ENCODE assay signal across 7 cellular contexts in the genomic region with DNA sequence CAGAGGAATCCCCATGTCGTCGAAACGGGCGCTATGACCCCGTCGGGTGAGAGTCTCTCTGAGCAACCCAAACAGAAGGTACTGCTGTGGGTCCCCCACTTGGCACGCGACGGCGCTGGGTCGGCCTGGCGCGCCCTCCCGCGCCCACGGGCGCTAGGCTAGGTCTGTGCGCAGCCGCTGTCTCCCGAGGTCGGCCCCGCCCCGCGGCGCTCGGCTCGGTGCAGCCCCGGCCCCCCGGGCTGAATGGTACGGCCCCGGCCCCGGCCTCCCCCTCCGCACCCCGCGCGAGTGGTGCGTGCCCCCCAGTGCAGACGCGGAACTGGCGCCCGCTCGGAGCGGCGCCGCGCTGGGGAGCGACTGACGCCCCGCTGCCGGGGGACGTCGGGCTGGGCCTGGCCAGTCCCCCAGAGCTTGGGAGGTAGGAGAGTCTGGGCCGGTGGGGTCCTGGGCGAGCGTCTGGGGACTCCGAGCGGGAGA. TPM values are rescaled to one million over a fixed set of nuclear protein-coding genes. Genes with fewer than 3 reads are reported as not detected.
DNase-seq lines count a peak whose midpoint lies in the region; ATAC-seq, FAIRE-seq and TF ChIP-seq lines count a peak whose summit lies in the region.

A gene (plus strand): TSS at position 305 of the 477 bp plus-strand sequence.

- FAIRE-seq in GM12878 (lab: Jason Lieb, UNC): no peak

- TF ChIP-seq POLR2A in GM18505 (IDR thresholded peaks at IDR 0.05; ENCODE audit: borderline replicate concordance, extremely low read depth, insufficient read depth, insufficient read length): peak; percentile 90
- TF ChIP-seq POLR2A in GM12878 (IDR thresholded peaks at IDR 0.05; ENCODE audit: low read depth, low read length): peak; percentile 87

- in situ Hi-C loops in GM12878 (cut with MboI): no loop called here

- BruUV-seq in GM12878 (replicated peaks; lab: Mats Ljungman, UMichigan): no TSS peak

- peaks cover 23% of the 10 kb centered on the region for H3K4me1 ChIP-seq in GM12878 (ENCODE audit: control insufficient read depth, insufficient read depth, low read length)
- H3K4me1 ChIP-seq in iPS DF 6.9 (ENCODE audit: control insufficient read depth, insufficient read depth, low read length): peaks cover 6% of the 10 kb centered on the region; the same call in 1 of the 2 replicates

- no peaks in the 10 kb centered on the region for H3K9me3 ChIP-seq in GM12878 (replicated peaks; ENCODE audit: control insufficient read depth, insufficient read depth, low read length)
- no peaks in the 10 kb centered on the region for H3K9me3 ChIP-seq in iPS DF 6.9 (ENCODE audit: control insufficient read depth, insufficient read depth, low read length)

- POLR2A ChIA-PET in GM12878 (lab: Charles Lee): interaction anchor here (1.6 kb wide), 1 partner anchor 21 kb away, joined by 5 read pairs; a partner anchor contains a TSS

- H3K27ac ChIP-seq in GM12878 (ENCODE audit: control insufficient read depth, insufficient read depth) (peak within 1 kb of the TSS; percentile 79), iPS DF 6.9 (ENCODE audit: low read length) (no peak within 1 kb of the TSS)

- under 1% methylated on average over 55 of the region's 57 CpGs for WGBS in GM12878 (ENCODE audit: insufficient coverage, insufficient replicate concordance, low lambda C conversion rate, missing lambda C conversion rate)
- WGBS in iPS DF 6.9 (ENCODE audit: insufficient coverage, insufficient read length): no CpG with 5 or more reads among the region's 57 CpGs

- H4K20me1 ChIP-seq in GM12878 (ENCODE audit: control insufficient read depth, insufficient read depth): no peaks in the 10 kb centered on the region

- intact Hi-C loops in GM12878 (cut with micrococcal nuclease; ENCODE audit: unreplicated experiment): loop anchor here (1.0 to 2.0 kb wide), 3 partner anchors 56 to 139 kb away; a partner anchor contains a TSS

- peak; percentile 74 for ATAC-seq in GM18505 (IDR thresholded peaks at IDR 0.05; ENCODE audit: unreplicated experiment)
- ATAC-seq in HG02852 (IDR thresholded peaks at IDR 0.05; ENCODE audit: unreplicated experiment): peak; percentile 69
- ATAC-seq in GM12878: peak; percentile 91

- TF ChIP-seq CTCF in GM12878 (IDR thresholded peaks at IDR 0.05 in 2 of 3, conservative IDR thresholded peaks at IDR 0.05 in 1 of 3; ENCODE audit: control insufficient read depth in 2 of 3, extremely low read depth in 1 of 3, insufficient read depth in 1 of 3, low read depth in 3 of 3, low read length in 3 of 3): peak in 1 of 3 experiments; percentile 19; a peak in 1 of 6 replicates

- RAD21 ChIA-PET in GM12878 (lab: Charles Lee; ENCODE audit: unreplicated experiment): interaction anchor here (1.4 to 2.1 kb wide), 3 partner anchors 55 to 142 kb away, joined by 4 to 15 read pairs (median 11); a partner anchor contains a TSS

- H2AFZ ChIP-seq in GM12878 (ENCODE audit: control insufficient read depth, low read depth, low read length): peak within 1 kb of the TSS; percentile 94

- peak within 1 kb of the TSS; percentile 99 for H3K4me3 ChIP-seq in GM12878
- H3K4me3 ChIP-seq in iPS DF 6.9 (ENCODE audit: low read length): peak within 1 kb of the TSS; percentile 92
- peak within 1 kb of the TSS; percentile 75 for H3K4me3 ChIP-seq in skeletal muscle cell (ENCODE audit: low read depth, low read length)

- peak; percentile 83 for DNase-seq in NCI-H1694 treated with DMSO at 0.1 percent for 48 hours (lab: John Stamatoyannopoulos, UW)
- DNase-seq in T-helper 9 cell: peak; percentile 88
- DNase-seq in GM12878 (ENCODE audit: low read depth, low spot score): peak; percentile 55
- no peak for DNase-seq in iPS DF 6.9 (ENCODE audit: low read depth, low spot score)
- peak; percentile 43 for DNase-seq in skeletal muscle cell (ENCODE audit: low read depth)

- CTCF ChIA-PET in GM12878 (lab: Yijun Ruan, JAX): interaction anchor here (1.4 to 3.9 kb wide), 5 partner anchors 12 to 184 kb away, joined by 5 to 38 read pairs (median 7); a partner anchor contains a TSS

- SMC1A ChIA-PET in GM12878 (lab: Charles Lee; ENCODE audit: uncharacterized antibody, unreplicated experiment): no interaction called here

- peaks cover 35% of the 10 kb centered on the region for H3K79me2 ChIP-seq in GM12878 (ENCODE audit: control insufficient read depth, insufficient read depth, low read length)

- peak within 1 kb of the TSS; percentile 78 for H3K9ac ChIP-seq in GM12878 (ENCODE audit: control insufficient read depth, insufficient read depth, low read length)

- TF ChIP-seq EP300 in GM12878 (IDR thresholded peaks at IDR 0.05; ENCODE audit: borderline replicate concordance in 1 of 2, control insufficient read depth in 1 of 2, low read depth in 2 of 2, low read length in 2 of 2): peak in 1 of 2 experiments; percentile 0; a peak in 1 of 4 replicates

- no peaks in the 10 kb centered on the region for H3K27me3 ChIP-seq in GM12878 (replicated peaks in 1 of 2; ENCODE audit: control insufficient read depth in 2 of 2, insufficient read depth in 2 of 2, low read length in 1 of 2)
- no peaks in the 10 kb centered on the region for H3K27me3 ChIP-seq in iPS DF 6.9 (ENCODE audit: control insufficient read depth, insufficient read depth, low read length)

- no peak for TF ChIP-seq RAD21 in GM12878 (IDR thresholded peaks at IDR 0.05; ENCODE audit: insufficient read depth, low read depth, low read length)

- peak within 1 kb of the TSS; percentile 98 for H3K4me2 ChIP-seq in GM12878 (ENCODE audit: control insufficient read depth, insufficient read depth)

- H3K36me3 ChIP-seq in GM12878 (ENCODE audit: control insufficient read depth in 2 of 2, insufficient read depth in 2 of 2, low read length in 1 of 2) (peaks cover 3 to 4% of the 10 kb centered on the region in 2 experiments; a peak in 3 of 4 replicates), iPS DF 6.9 (ENCODE audit: control insufficient read depth, insufficient read depth, low read length) (0 out of 2 replicates have a peak, but pooled peaks cover 4% of the 10 kb centered on the region)

TF ChIP-seq in GM12878, 131 proteins besides CTCF, POLR2A, EP300 and RAD21 (continues in another document):
- TF ChIP-seq JUND (IDR thresholded peaks at IDR 0.05; ENCODE audit: low read depth, low read length) (peak; percentile 98), SREBF2 (IDR thresholded peaks at IDR 0.05; ENCODE audit: low read length) (no peak), SMARCA5 (IDR thresholded peaks at IDR 0.05) (no peak), SRF (IDR thresholded peaks at IDR 0.05; ENCODE audit: low read depth in 2 of 2, low read length in 2 of 2) (0 out of 4 replicates have a peak, but pooled peaks of 1 of the 2 experiments have one; percentile 18), NRF1 (conservative IDR thresholded peaks at IDR 0.05; ENCODE audit: low read depth, low read length) (peak; percentile 38), SUZ12 (IDR thresholded peaks at IDR 0.05; ENCODE audit: unreplicated experiment) (no peak), FOS (IDR thresholded peaks at IDR 0.05; ENCODE audit: borderline replicate concordance, extremely low read depth, insufficient read length) (no peak), RB1 (IDR thresholded peaks at IDR 0.05; ENCODE audit: borderline replicate concordance) (peak; percentile 44; the same call in 1 of the 2 replicates), HCFC1 (IDR thresholded peaks at IDR 0.05; ENCODE audit: low read length) (peak; percentile 42)
- TF ChIP-seq, protein P1, sequence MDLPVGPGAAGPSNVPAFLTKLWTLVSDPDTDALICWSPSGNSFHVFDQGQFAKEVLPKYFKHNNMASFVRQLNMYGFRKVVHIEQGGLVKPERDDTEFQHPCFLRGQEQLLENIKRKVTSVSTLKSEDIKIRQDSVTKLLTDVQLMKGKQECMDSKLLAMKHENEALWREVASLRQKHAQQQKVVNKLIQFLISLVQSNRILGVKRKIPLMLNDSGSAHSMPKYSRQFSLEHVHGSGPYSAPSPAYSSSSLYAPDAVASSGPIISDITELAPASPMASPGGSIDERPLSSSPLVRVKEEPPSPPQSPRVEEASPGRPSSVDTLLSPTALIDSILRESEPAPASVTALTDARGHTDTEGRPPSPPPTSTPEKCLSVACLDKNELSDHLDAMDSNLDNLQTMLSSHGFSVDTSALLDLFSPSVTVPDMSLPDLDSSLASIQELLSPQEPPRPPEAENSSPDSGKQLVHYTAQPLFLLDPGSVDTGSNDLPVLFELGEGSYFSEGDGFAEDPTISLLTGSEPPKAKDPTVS (IDR thresholded peaks at IDR 0.05; ENCODE audit: low read depth, low read length): no peak
- TF ChIP-seq, protein P2, sequence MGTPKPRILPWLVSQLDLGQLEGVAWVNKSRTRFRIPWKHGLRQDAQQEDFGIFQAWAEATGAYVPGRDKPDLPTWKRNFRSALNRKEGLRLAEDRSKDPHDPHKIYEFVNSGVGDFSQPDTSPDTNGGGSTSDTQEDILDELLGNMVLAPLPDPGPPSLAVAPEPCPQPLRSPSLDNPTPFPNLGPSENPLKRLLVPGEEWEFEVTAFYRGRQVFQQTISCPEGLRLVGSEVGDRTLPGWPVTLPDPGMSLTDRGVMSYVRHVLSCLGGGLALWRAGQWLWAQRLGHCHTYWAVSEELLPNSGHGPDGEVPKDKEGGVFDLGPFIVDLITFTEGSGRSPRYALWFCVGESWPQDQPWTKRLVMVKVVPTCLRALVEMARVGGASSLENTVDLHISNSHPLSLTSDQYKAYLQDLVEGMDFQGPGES (IDR thresholded peaks at IDR 0.05): no peak
- TF ChIP-seq, protein P3, sequence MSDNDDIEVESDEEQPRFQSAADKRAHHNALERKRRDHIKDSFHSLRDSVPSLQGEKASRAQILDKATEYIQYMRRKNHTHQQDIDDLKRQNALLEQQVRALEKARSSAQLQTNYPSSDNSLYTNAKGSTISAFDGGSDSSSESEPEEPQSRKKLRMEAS (IDR thresholded peaks at IDR 0.05; ENCODE audit: low read depth, low read length): 0 out of 2 replicates have a peak, but pooled peaks have one; percentile 45

RNA-seq across cellular contexts. Expression of the gene that starts here (rescaled TPM):
- 59.9 and 70.7 TPM in 2 replicates for total RNA-seq in GM12878 (2013; cell fraction: nucleolus; rRNA removed)
- total RNA-seq in GM12878 (2014; rRNA removed) (17.1 and 19.2 TPM in 2 replicates), GM12878 (2014; rRNA removed; fragmentation: Illumina TruSeq; extraction: Trizol) (14.9 and 15.6 TPM in 2 replicates), GM12878 (2021) (33.8 and 35.3 TPM in 2 replicates)
- polyA plus RNA-seq in GM12878 (2011; ENCODE audit: low read depth): 15.8 TPM
- polyA plus RNA-seq in GM12878 (2011; rRNA removed) (14.4 and 26.5 TPM in 2 replicates), GM12878 (2014; fragmentation: Illumina TruSeq; extraction: Trizol) (16.8 and 22.8 TPM in 2 replicates), GM12878 (2014; fragmentation: Nextera tagmentation; extraction: Ambion mirVana) (1 to 10 TPM in 1 of 2 experiments, under 1 TPM in 1; 0.47 to 1.6 TPM), GM12878 (2014; rRNA removed) (28.0 and 35.4 TPM in 2 replicates), GM12878 (2016; fragmentation: Nextera tagmentation; extraction: Ambion mirVana) (10 to 100 TPM; 15.1 to 16.0 TPM)
- polyA plus RNA-seq in GM12878 (2011; cell fraction: cytosol; rRNA removed): 26.3 and 42.3 TPM in 2 replicates
- 74.5 and 93.8 TPM in 2 replicates for polyA plus RNA-seq in GM12878 (2011; cell fraction: nucleus; rRNA removed)
- 19.2 and 23.1 TPM in 2 replicates for polyA plus RNA-seq in GM12878 (2012)
- polyA minus RNA-seq in GM12878 (2011; rRNA and poly(A)+ RNA removed): 34.8 and 40.8 TPM in 2 replicates
- 11.5 and 17.7 TPM in 2 replicates for polyA minus RNA-seq in GM12878 (2011; cell fraction: cytosol; rRNA and poly(A)+ RNA removed)
- 30.0 and 52.7 TPM in 2 replicates for polyA minus RNA-seq in GM12878 (2011; cell fraction: nucleus; rRNA and poly(A)+ RNA removed)
